ENCODE assay signal across 24 cellular contexts in genomic region chr6:56695702-56696101, GRCh38. TPM values are rescaled to one million over a fixed set of nuclear protein-coding genes. Genes with fewer than 3 reads are reported as not detected.
DNase-seq lines count a peak whose midpoint lies in the region; ATAC-seq and TF ChIP-seq lines count a peak whose summit lies in the region.
"Had no signal": no experiment of that assay in that cellular context is flagged by ENCODE, and none has a peak within 500 bp of the region (broad histone marks: within the 10 kb centered on the region; RNA-seq: fewer than 3 reads in every experiment).

No MANE protein-coding gene starts in this region.

- no peak overlapping the region for H3K9ac ChIP-seq in HCT116 (ENCODE audit: low read length)
- H3K9ac ChIP-seq in skeletal muscle tissue (ENCODE audit: low read depth in 1 of 3, low read length in 3 of 3) = no peak overlapping the region
- H3K9ac ChIP-seq: KMS-11 had no signal

- no TSS peak for BruUV-seq in HCT116 (replicated peaks; lab: Mats Ljungman, UMichigan)

- H3K36me3 ChIP-seq in HCT116 (ENCODE audit: control insufficient read depth in 1 of 2, insufficient read depth in 2 of 2, low read length in 2 of 2) (0 out of 4 replicates have a peak, but pooled peaks cover 0 to 10% of the 10 kb centered on the region in 2 experiments), RWPE2 (ENCODE audit: low read depth) (no peaks in the 10 kb centered on the region), skeletal muscle tissue (ENCODE audit: control insufficient read depth in 3 of 3, insufficient read depth in 3 of 3, low read length in 3 of 3) (no peaks in the 10 kb centered on the region)
- H3K36me3 ChIP-seq: ascending aorta, left lung, right atrium auricular region, uterus had no signal

- H2AFZ ChIP-seq in HCT116 (ENCODE audit: low read depth, low read length, poor library complexity, severe bottlenecking) = no peak overlapping the region
- H2AFZ ChIP-seq: hepatocyte had no signal

- no peak for TF ChIP-seq RAD21 in HCT116 (IDR thresholded peaks at IDR 0.05; ENCODE audit: low read depth)

- H3K27me3 ChIP-seq in HCT116 (ENCODE audit: insufficient read depth, low read length) (no peaks in the 10 kb centered on the region), RWPE2 (ENCODE audit: insufficient read depth, poor library complexity, severe bottlenecking) (no peaks in the 10 kb centered on the region), skeletal muscle tissue (ENCODE audit: control insufficient read depth in 3 of 3, insufficient read depth in 3 of 3, low read length in 3 of 3) (no peaks in the 10 kb centered on the region)
- H3K27me3 ChIP-seq: ascending aorta, hepatocyte, left lung, right atrium auricular region, testis, uterus had no signal

- POLR2A ChIA-PET in HCT116 (lab: Charles Lee) = no interaction called here

- no peak for TF ChIP-seq POLR2A in HCT116 (IDR thresholded peaks at IDR 0.05; ENCODE audit: borderline replicate concordance, extremely low read depth, insufficient read depth, insufficient read length)

- no peak overlapping the region for H3K4me2 ChIP-seq in HCT116 (ENCODE audit: low read length)
- H3K4me2 ChIP-seq: hepatocyte, KMS-11 had no signal

- no peak for TF ChIP-seq CTCF in HCT116 (IDR thresholded peaks at IDR 0.05 in 2 of 3, conservative IDR thresholded peaks at IDR 0.05 in 1 of 3; ENCODE audit: borderline replicate concordance in 1 of 3, insufficient read depth in 1 of 3, low read depth in 2 of 3, low read length in 2 of 3)
- TF ChIP-seq CTCF in RWPE2 (IDR thresholded peaks at IDR 0.05; ENCODE audit: poor library complexity, severe bottlenecking) = no peak
- TF ChIP-seq CTCF in fibroblast of mammary gland (conservative IDR thresholded peaks at IDR 0.05; ENCODE audit: control insufficient read depth, insufficient read depth, low read depth, low read length) = no peak

- H3K9me2 ChIP-seq in HCT116 (ENCODE audit: insufficient read depth) = no peaks in the 10 kb centered on the region

- no peak for DNase-seq in HCT116 (ENCODE audit: low read depth, low spot score)
- no peak for DNase-seq in RWPE2 (ENCODE audit: low spot score)
- peak; percentile 33 for DNase-seq in fibroblast of mammary gland (ENCODE audit: low read depth)
- DNase-seq in NCI-H2227 treated with DMSO at 0.1 percent for 48 hours (lab: John Stamatoyannopoulos, UW) = no peak
- DNase-seq in sciatic nerve (ENCODE audit: low spot score) = no peak
- no peak for DNase-seq in nucleus accumbens (lab: John Stamatoyannopoulos, UW)
- DNase-seq: activated B cell treated with CpG ODN at 0.5 μM for 24 hours; central memory CD4-positive, alpha-beta T cell; GOT3; left lung; NCI-H1694 treated with DMSO at 0.1 percent for 48 hours; NCI-H526; Right ventricle myocardium superior; stimulated activated CD4-positive, alpha-beta T cell treated with anti-CD3 and anti-CD28 coated beads, Interleukin-4, amount 100 ng/mL, for 4 hours; stimulated activated naive CD4-positive, alpha-beta T cell; testis; uterus had no signal

- no peak for ATAC-seq in HCT116
- peak; percentile 28; the same call in 1 of the 3 replicates for ATAC-seq in RWPE2 (ENCODE audit: low read depth)
- ATAC-seq in sciatic nerve = no peak
- ATAC-seq: activated naive CD4-positive, alpha-beta T cell treated with anti-CD3 and anti-CD28 coated beads, Interleukin-2, amount 50 U/mL, for 72 hours; left lung had no signal

- H3K4me1 ChIP-seq in HCT116 (ENCODE audit: control insufficient read depth in 1 of 2, insufficient read depth in 2 of 2, low read length in 2 of 2) (peaks cover 35% of the 10 kb centered on the region in 2 experiments), RWPE2 (ENCODE audit: insufficient read depth, poor library complexity, severe bottlenecking) (peaks cover 48% of the 10 kb centered on the region), skeletal muscle tissue (ENCODE audit: control insufficient read depth in 3 of 3, insufficient read depth in 3 of 3, low read length in 3 of 3) (peaks cover 7 to 23% (median 16%) of the 10 kb centered on the region in 3 donors)
- H3K4me1 ChIP-seq: left lung, testis had no signal

- intact Hi-C loops in HCT116 (cut with micrococcal nuclease) = loop anchor here (5.0 kb wide), 1 partner anchor 338 kb away; no protein-coding TSS in a partner anchor
- intact Hi-C loops in sciatic nerve (cut with DNase I) = no loop called here

- peaks cover 5% of the 10 kb centered on the region; the same call in 1 of the 2 replicates for H3K79me2 ChIP-seq in HCT116 (ENCODE audit: insufficient read depth, low read length)

- H3K27ac ChIP-seq in HCT116 (ENCODE audit: low read depth, low read length) = peak overlapping the region; percentile 61; the same call in 1 of the 2 replicates
- H3K27ac ChIP-seq in RWPE2 (ENCODE audit: poor library complexity, severe bottlenecking) = peak overlapping the region; percentile 85
- peak overlapping the region; percentile 28 for H3K27ac ChIP-seq in skeletal muscle tissue (ENCODE audit: low read depth, low read length)
- H3K27ac ChIP-seq: ascending aorta, C4-2B, hepatocyte, KMS-11, left lung, right atrium auricular region, testis, uterus had no signal

- no peaks in the 10 kb centered on the region for H4K20me1 ChIP-seq in HCT116 (ENCODE audit: insufficient read depth)

- CTCF ChIA-PET in HCT116 (lab: Charles Lee) = no interaction called here

- H3K4me3 ChIP-seq in HCT116 (replicated peaks in 1 of 2; ENCODE audit: low read depth in 1 of 2, low read length in 2 of 2) = no peak overlapping the region
- no peak overlapping the region for H3K4me3 ChIP-seq in RWPE2 (ENCODE audit: severe bottlenecking)
- H3K4me3 ChIP-seq in fibroblast of mammary gland (ENCODE audit: control insufficient read depth, low read depth, low read length) = no peak overlapping the region
- H3K4me3 ChIP-seq in skeletal muscle tissue (ENCODE audit: low read length in 3 of 3) = no peak overlapping the region
- H3K4me3 ChIP-seq: ascending aorta, hepatocyte, left lung, right atrium auricular region, testis, uterus had no signal

- RAD21 ChIA-PET in HCT116 (lab: Charles Lee; ENCODE audit: low non-redundant PET in 1 of 2, low total read pairs in 2 of 2, uncharacterized antibody in 2 of 2, unreplicated experiment in 2 of 2) = no interaction called here

- no peaks in the 10 kb centered on the region for H3K9me3 ChIP-seq in HCT116 (ENCODE audit: control insufficient read depth in 1 of 2, insufficient read depth in 1 of 2, low read depth in 1 of 2, low read length in 2 of 2)
- no peaks in the 10 kb centered on the region for H3K9me3 ChIP-seq in RWPE2 (ENCODE audit: severe bottlenecking)
- no peaks in the 10 kb centered on the region for H3K9me3 ChIP-seq in skeletal muscle tissue (ENCODE audit: control insufficient read depth in 3 of 3, low read length in 3 of 3)
- H3K9me3 ChIP-seq: ascending aorta, left lung, right atrium auricular region, testis, uterus had no signal

TF ChIP-seq in HCT116, 20 proteins besides CTCF, POLR2A, EP300 and RAD21:
- TF ChIP-seq SRF (IDR thresholded peaks at IDR 0.05; ENCODE audit: low read depth) (no peak), ELF1 (IDR thresholded peaks at IDR 0.05; ENCODE audit: borderline replicate concordance, low read depth) (no peak), POLR2AphosphoS5 (IDR thresholded peaks at IDR 0.05; ENCODE audit: low read depth, low read length) (no peak)

RNA-seq across cellular contexts. Expression of gene DST, which starts 53.0 kb away (rescaled TPM):
- total RNA-seq in HCT116 (2021; ENCODE audit: unreplicated experiment) (144 TPM), skeletal muscle tissue (183 TPM), sciatic nerve (526 TPM)
- polyA plus RNA-seq in HCT116 (2012) = 57.7 and 68.9 TPM in 2 replicates

Comparison
In these comparisons a context has a peak if more than half of its experiments do, and no peak if none do; other contexts are left out.
1. H3K27ac ChIP-seq: peak in every context shown above with its lines; median percentile 85 in RWPE2; 61 in HCT116; 28 in skeletal muscle tissue.